Comparison of ENCODE assay signal across 1 cellular context in genomic region chr1:231626951-231627614, GRCh38.
TF ChIP-seq lines count a peak whose summit lies in the region.

No MANE protein-coding gene starts in this region.

TF ChIP-seq in HepG2, 621 proteins besides CTCF, POLR2A, EP300 and RAD21 (continued from another document and continues in another):
- TF ChIP-seq, protein P1, sequence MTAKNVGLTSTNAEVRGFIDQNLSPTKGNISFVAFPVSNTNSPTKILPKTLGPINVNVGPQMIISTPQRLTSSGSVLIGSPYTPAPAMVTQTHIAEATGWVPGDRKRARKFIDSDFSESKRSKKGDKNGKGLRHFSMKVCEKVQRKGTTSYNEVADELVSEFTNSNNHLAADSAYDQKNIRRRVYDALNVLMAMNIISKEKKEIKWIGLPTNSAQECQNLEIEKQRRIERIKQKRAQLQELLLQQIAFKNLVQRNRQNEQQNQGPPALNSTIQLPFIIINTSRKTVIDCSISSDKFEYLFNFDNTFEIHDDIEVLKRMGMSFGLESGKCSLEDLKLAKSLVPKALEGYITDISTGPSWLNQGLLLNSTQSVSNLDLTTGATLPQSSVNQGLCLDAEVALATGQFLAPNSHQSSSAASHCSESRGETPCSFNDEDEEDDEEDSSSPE (CRISPR knock-in tag; IDR thresholded peaks at IDR 0.05) = no peak
- TF ChIP-seq TGIF2 (CRISPR knock-in tag; IDR thresholded peaks at IDR 0.05) (peak; percentile 69; the same call in 1 of the 2 replicates), ZNF224 (CRISPR knock-in tag; IDR thresholded peaks at IDR 0.05) (peak; percentile 46; the same call in 1 of the 2 replicates), HDAC2 (CRISPR knock-in tag; IDR thresholded peaks at IDR 0.05) (peak; percentile 62; the same call in 1 of the 2 replicates), ZNF761 (CRISPR knock-in tag; conservative IDR thresholded peaks at IDR 0.05) (peak; percentile 79; the same call in 1 of the 2 replicates), ELF1 (CRISPR knock-in tag; IDR thresholded peaks at IDR 0.05) (peak; percentile 71), ZNF841 (CRISPR knock-in tag; IDR thresholded peaks at IDR 0.05; ENCODE audit: borderline replicate concordance) (no peak), ZNF619 (CRISPR knock-in tag; IDR thresholded peaks at IDR 0.05) (no peak), HIVEP1 (CRISPR knock-in tag; IDR thresholded peaks at IDR 0.05) (peak; percentile 34; the same call in 1 of the 2 replicates), CAMTA2 (CRISPR knock-in tag; IDR thresholded peaks at IDR 0.05; ENCODE audit: borderline replicate concordance) (peak; percentile 50; the same call in 1 of the 2 replicates), ELF3 (CRISPR knock-in tag; IDR thresholded peaks at IDR 0.05) (peak; percentile 56; the same call in 1 of the 2 replicates), ZNF629 (CRISPR knock-in tag; conservative IDR thresholded peaks at IDR 0.05) (peak; percentile 26; the same call in 1 of the 2 replicates), DR1 (CRISPR knock-in tag; IDR thresholded peaks at IDR 0.05) (no peak), SSRP1 (CRISPR knock-in tag; IDR thresholded peaks at IDR 0.05) (0 out of 2 replicates have a peak, but pooled peaks have one; percentile 70), HNF4A (CRISPR knock-in tag; IDR thresholded peaks at IDR 0.05) (peak; percentile 22; the same call in 1 of the 2 replicates), ETS1 (CRISPR knock-in tag; IDR thresholded peaks at IDR 0.05) (0 out of 2 replicates have a peak, but pooled peaks have one; percentile 22), ZNF772 (CRISPR knock-in tag; IDR thresholded peaks at IDR 0.05) (peak; percentile 57; the same call in 1 of the 2 replicates), KDM2A (CRISPR knock-in tag; IDR thresholded peaks at IDR 0.05; ENCODE audit: borderline replicate concordance, low read depth) (peak; percentile 55; the same call in 1 of the 2 replicates), GFI1 (CRISPR knock-in tag; IDR thresholded peaks at IDR 0.05; ENCODE audit: borderline replicate concordance) (0 out of 2 replicates have a peak, but pooled peaks have one; percentile 34), PHF20 (CRISPR knock-in tag; IDR thresholded peaks at IDR 0.05) (0 out of 2 replicates have a peak, but pooled peaks have one; percentile 7), ZNF343 (CRISPR knock-in tag; IDR thresholded peaks at IDR 0.05) (peak; percentile 46; the same call in 1 of the 2 replicates), ZNF546 (CRISPR knock-in tag; conservative IDR thresholded peaks at IDR 0.05) (no peak), BCL6 (CRISPR knock-in tag; IDR thresholded peaks at IDR 0.05) (no peak), ZNF263 (CRISPR knock-in tag; IDR thresholded peaks at IDR 0.05) (peak; percentile 46; the same call in 1 of the 2 replicates), KLF9 (CRISPR knock-in tag; IDR thresholded peaks at IDR 0.05; ENCODE audit: low read depth) (0 out of 2 replicates have a peak, but pooled peaks have one; percentile 30), KLF13 (CRISPR knock-in tag; IDR thresholded peaks at IDR 0.05) (peak; percentile 86; the same call in 1 of the 2 replicates), EED (CRISPR knock-in tag; IDR thresholded peaks at IDR 0.05) (0 out of 2 replicates have a peak, but pooled peaks have one; percentile 45), MYNN (CRISPR knock-in tag; IDR thresholded peaks at IDR 0.05; ENCODE audit: low read depth) (0 out of 2 replicates have a peak, but pooled peaks have one; percentile 36), GATAD2A (CRISPR knock-in tag; IDR thresholded peaks at IDR 0.05) (peak; percentile 26; the same call in 1 of the 2 replicates), PATZ1 (CRISPR knock-in tag; IDR thresholded peaks at IDR 0.05) (peak; percentile 37; the same call in 1 of the 2 replicates), ZUFSP (CRISPR knock-in tag; IDR thresholded peaks at IDR 0.05; ENCODE audit: borderline replicate concordance) (no peak), ZNF609 (CRISPR knock-in tag; IDR thresholded peaks at IDR 0.05; ENCODE audit: borderline replicate concordance) (no peak; the same call in 1 of the 2 replicates), EZH2 (conservative IDR thresholded peaks at IDR 0.05; ENCODE audit: low read depth, low read length) (no peak), CREB1 (IDR thresholded peaks at IDR 0.05) (no peak), CREB1 (CRISPR knock-in tag; IDR thresholded peaks at IDR 0.05) (no peak), JARID2 (CRISPR knock-in tag; IDR thresholded peaks at IDR 0.05; ENCODE audit: insufficient replicate concordance) (no peak), ARNT (IDR thresholded peaks at IDR 0.05) (no peak), MED1 (CRISPR knock-in tag; IDR thresholded peaks at IDR 0.05) (no peak), ZNF564 (CRISPR knock-in tag; IDR thresholded peaks at IDR 0.05) (no peak; the same call in 1 of the 2 replicates), MXD3 (CRISPR knock-in tag; IDR thresholded peaks at IDR 0.05) (0 out of 2 replicates have a peak, but pooled peaks have one; percentile 7)
- TF ChIP-seq, protein P2, sequence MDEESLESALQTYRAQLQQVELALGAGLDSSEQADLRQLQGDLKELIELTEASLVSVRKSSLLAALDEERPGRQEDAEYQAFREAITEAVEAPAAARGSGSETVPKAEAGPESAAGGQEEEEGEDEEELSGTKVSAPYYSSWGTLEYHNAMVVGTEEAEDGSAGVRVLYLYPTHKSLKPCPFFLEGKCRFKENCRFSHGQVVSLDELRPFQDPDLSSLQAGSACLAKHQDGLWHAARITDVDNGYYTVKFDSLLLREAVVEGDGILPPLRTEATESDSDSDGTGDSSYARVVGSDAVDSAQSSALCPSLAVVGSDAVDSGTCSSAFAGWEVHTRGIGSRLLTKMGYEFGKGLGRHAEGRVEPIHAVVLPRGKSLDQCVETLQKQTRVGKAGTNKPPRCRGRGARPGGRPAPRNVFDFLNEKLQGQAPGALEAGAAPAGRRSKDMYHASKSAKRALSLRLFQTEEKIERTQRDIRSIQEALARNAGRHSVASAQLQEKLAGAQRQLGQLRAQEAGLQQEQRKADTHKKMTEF (CRISPR knock-in tag; IDR thresholded peaks at IDR 0.05) = peak; percentile 54; the same call in 1 of the 2 replicates
- TF ChIP-seq, protein P3, sequence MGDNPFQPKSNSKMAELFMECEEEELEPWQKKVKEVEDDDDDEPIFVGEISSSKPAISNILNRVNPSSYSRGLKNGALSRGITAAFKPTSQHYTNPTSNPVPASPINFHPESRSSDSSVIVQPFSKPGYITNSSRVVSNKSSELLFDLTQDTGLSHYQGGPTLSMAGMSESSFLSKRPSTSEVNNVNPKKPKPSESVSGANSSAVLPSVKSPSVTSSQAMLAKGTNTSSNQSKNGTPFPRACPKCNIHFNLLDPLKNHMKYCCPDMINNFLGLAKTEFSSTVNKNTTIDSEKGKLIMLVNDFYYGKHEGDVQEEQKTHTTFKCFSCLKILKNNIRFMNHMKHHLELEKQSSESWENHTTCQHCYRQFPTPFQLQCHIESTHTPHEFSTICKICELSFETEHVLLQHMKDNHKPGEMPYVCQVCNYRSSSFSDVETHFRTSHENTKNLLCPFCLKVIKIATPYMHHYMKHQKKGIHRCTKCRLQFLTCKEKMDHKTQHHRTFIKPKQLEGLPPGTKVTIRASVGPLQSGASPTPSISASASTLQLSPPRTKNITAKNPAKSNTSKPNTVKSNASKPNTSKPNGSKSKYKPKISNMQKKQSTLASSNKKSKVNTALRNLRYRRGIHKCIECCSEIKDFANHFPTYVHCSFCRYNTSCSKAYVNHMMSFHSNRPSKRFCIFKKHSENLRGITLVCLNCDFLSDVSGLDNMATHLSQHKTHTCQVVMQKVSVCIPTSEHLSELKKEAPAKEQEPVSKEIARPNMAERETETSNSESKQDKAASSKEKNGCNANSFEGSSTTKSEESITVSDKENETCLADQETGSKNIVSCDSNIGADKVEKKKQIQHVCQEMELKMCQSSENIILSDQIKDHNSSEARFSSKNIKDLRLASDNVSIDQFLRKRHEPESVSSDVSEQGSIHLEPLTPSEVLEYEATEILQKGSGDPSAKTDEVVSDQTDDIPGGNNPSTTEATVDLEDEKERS (CRISPR knock-in tag; IDR thresholded peaks at IDR 0.05) = 0 out of 2 replicates have a peak, but pooled peaks have one; percentile 20
